8 cellular contexts compared by ENCODE assay signal in genomic region chr6:6008648-6009421, GRCh38. TPM values are rescaled to one million over a fixed set of nuclear protein-coding genes. Genes with fewer than 3 reads are reported as not detected.
DNase-seq lines count a peak whose midpoint lies in the region; ATAC-seq, FAIRE-seq and TF ChIP-seq lines count a peak whose summit lies in the region.

No MANE protein-coding gene starts in this region.

- POLR2A ChIA-PET in A549 (lab: Yijun Ruan, JAX), result interaction anchor here (1.6 kb wide), 1 partner anchor 117 kb away, joined by 3 read pairs; no protein-coding TSS in a partner anchor
- POLR2A ChIA-PET in WTC11 (lab: Charles Lee), result no interaction called here

- TF ChIP-seq EP300 in A549 (IDR thresholded peaks at IDR 0.05), result no peak
- peak; percentile 75 to 84 for TF ChIP-seq EP300 in tibial nerve (IDR thresholded peaks at IDR 0.05)

- H3K4me1 ChIP-seq in A549 (peaks cover 6% of the 10 kb centered on the region; the same call in 1 of the 3 replicates), esophagus (ENCODE audit: control insufficient read depth in 2 of 2, insufficient read depth in 2 of 2, low read length in 1 of 2) (peaks cover 11 to 12% of the 10 kb centered on the region in 2 donors), tibial nerve (peaks cover 0 to 39% (median 13%) of the 10 kb centered on the region in 4 donors)

- H3K4me1 Mint-ChIP-seq in WTC11 (peaks cover 35% of the 10 kb centered on the region), naive B cell (peaks cover 36 to 42% (median 38%) of the 10 kb centered on the region in 3 donors)

- TF ChIP-seq POLR2A in A549 (IDR thresholded peaks at IDR 0.05; ENCODE audit: low read length) (no peak), tibial nerve (IDR thresholded peaks at IDR 0.05) (peak; percentile 26 to 74)

- H3K27me3 ChIP-seq in esophagus (ENCODE audit: control insufficient read depth in 1 of 2, insufficient read depth in 2 of 2, low read length in 2 of 2) (peaks cover 5 to 34% of the 10 kb centered on the region in 2 donors), tibial nerve (peaks cover 3 to 51% of the 10 kb centered on the region in 2 donors)

- no peak for FAIRE-seq in A549 (lab: Jason Lieb, UNC)

- CTCF ChIA-PET in A549 (lab: Yijun Ruan, JAX), result no interaction called here
- CTCF ChIA-PET in WTC11 (lab: Charles Lee), result interaction anchor here (0.6 to 2.6 kb wide), 6 partner anchors 9 to 1090 kb away, joined by 4 to 18 read pairs (median 4); no protein-coding TSS in a partner anchor

- H3K27ac ChIP-seq in A549 (peak overlapping the region in 1 of 2 experiments; percentile 59; a peak in 2 of 6 replicates), esophagus (ENCODE audit: low read depth in 2 of 2, low read length in 1 of 2) (no peak overlapping the region), tibial nerve (peak overlapping the region; percentile 65 to 95 (median 94))

- H3K9me3 Mint-ChIP-seq in WTC11, result no peaks in the 10 kb centered on the region
- peaks cover 7 to 28% (median 19%) of the 10 kb centered on the region in 7 donors for H3K9me3 Mint-ChIP-seq in naive B cell

- H3K36me3 Mint-ChIP-seq in WTC11 (no peaks in the 10 kb centered on the region), naive B cell (peaks cover 8 to 37% of the 10 kb centered on the region in 2 donors)

- H3K4me3 Mint-ChIP-seq in WTC11 (peak overlapping the region; percentile 78), naive B cell (peak overlapping the region; percentile 49 to 88 (median 80))

- TF ChIP-seq CTCF in A549 (IDR thresholded peaks at IDR 0.05) (no peak), GM13976 (IDR thresholded peaks at IDR 0.05; ENCODE audit: borderline replicate concordance, control extremely low read depth, extremely low read depth, insufficient read depth, missing control alignments) (no peak), WTC11 (IDR thresholded peaks at IDR 0.05) (no peak), tibial nerve (IDR thresholded peaks at IDR 0.05) (no peak)

- no peaks in the 10 kb centered on the region for H3K9me3 ChIP-seq in A549
- H3K9me3 ChIP-seq in esophagus (ENCODE audit: control insufficient read depth in 2 of 2, insufficient read depth in 1 of 2, low read depth in 1 of 2, low read length in 1 of 2), result peaks cover 0 to 6% of the 10 kb centered on the region in 2 donors
- no peaks in the 10 kb centered on the region for H3K9me3 ChIP-seq in tibial nerve

- H3K27me3 Mint-ChIP-seq in WTC11 (ENCODE audit: low read depth) (peaks cover 72% of the 10 kb centered on the region), naive B cell (peaks cover 49 to 76% (median 72%) of the 10 kb centered on the region in 3 donors)

- H3K4me2 ChIP-seq in A549, result peak overlapping the region; percentile 94

- H3K4me3 ChIP-seq in A549 (peak overlapping the region; percentile 60), esophagus (ENCODE audit: low read depth in 1 of 2, low read length in 2 of 2) (peak overlapping the region; percentile 30 to 35), tibial nerve (peak overlapping the region; percentile 45 to 65 (median 62))

- H3K36me3 ChIP-seq in esophagus (ENCODE audit: control insufficient read depth in 2 of 2, insufficient read depth in 2 of 2, low read length in 1 of 2) (no peaks in the 10 kb centered on the region), tibial nerve (no peaks in the 10 kb centered on the region)

- no peak for TF ChIP-seq RAD21 in A549 (conservative IDR thresholded peaks at IDR 0.05 in 1 of 2, IDR thresholded peaks at IDR 0.05 in 1 of 2)

- H3K27ac Mint-ChIP-seq in WTC11 (no peak overlapping the region), naive B cell (peak overlapping the region in 2 of 6 donors; percentile 60 to 66)

- ATAC-seq in A549, result peak; percentile 83 to 87
- peak; percentile 43 for ATAC-seq in HG02884 (IDR thresholded peaks at IDR 0.05; ENCODE audit: unreplicated experiment)
- peak; percentile 68 for ATAC-seq in WTC11
- ATAC-seq in naive B cell (ENCODE audit: low read depth in 2 of 2), result peak; percentile 51 to 68

- 18% methylated on average over 36 of the region's 62 CpGs for WGBS in A549 (ENCODE audit: missing lambda C conversion rate)
- WGBS in esophagus, 2 donors, result 2 to 3% methylated on average over 48 to 62 of the region's 62 CpGs
- 1% methylated on average over 52 to 53 of the region's 62 CpGs for WGBS in tibial nerve, 2 donors

- in situ Hi-C loops in GM13976 (cut with MboI; ENCODE audit: low sequenced_read_pairs, unreplicated experiment), result no loop called here

- DNase-seq in A549 (ENCODE audit: low read depth in 1 of 2, low spot score in 1 of 2), result peak; percentile 38 to 68
- DNase-seq in GM13976 (ENCODE audit: low spot score), result peak; percentile 92
- DNase-seq in NCI-H2081 (lab: John Stamatoyannopoulos, UW), result peak; percentile 94 to 96
- DNase-seq in WTC11 (ENCODE audit: low spot score), result peak; percentile 83
- DNase-seq in naive B cell, result peak; percentile 27
- DNase-seq in tibial nerve (ENCODE audit: low spot score in 2 of 2), result peak; percentile 68 to 75

TF ChIP-seq in A549, 52 proteins besides CTCF, POLR2A, EP300 and RAD21 (continues in another document):
- TF ChIP-seq NPAS2 (CRISPR knock-in tag; IDR thresholded peaks at IDR 0.05; ENCODE audit: borderline replicate concordance), result no peak
- TF ChIP-seq E2F6 (IDR thresholded peaks at IDR 0.05; ENCODE audit: borderline replicate concordance, low read depth), result no peak
- TF ChIP-seq HOXB5 (CRISPR knock-in tag; IDR thresholded peaks at IDR 0.05), result no peak
- TF ChIP-seq FOSL2 (IDR thresholded peaks at IDR 0.05), result no peak
- TF ChIP-seq FOSL2 (CRISPR knock-in tag; IDR thresholded peaks at IDR 0.05), result no peak
- TF ChIP-seq SREBF2 (IDR thresholded peaks at IDR 0.05), result no peak
- TF ChIP-seq CBX8 (IDR thresholded peaks at IDR 0.05), result no peak
- TF ChIP-seq ZC3H11A (IDR thresholded peaks at IDR 0.05), result no peak
- TF ChIP-seq HOXA7 (CRISPR knock-in tag; IDR thresholded peaks at IDR 0.05), result no peak
- no peak for TF ChIP-seq JUNB (IDR thresholded peaks at IDR 0.05)
- TF ChIP-seq HOXB13 (CRISPR knock-in tag; IDR thresholded peaks at IDR 0.05; ENCODE audit: low read depth), result no peak
- TF ChIP-seq USF2 (IDR thresholded peaks at IDR 0.05), result no peak
- TF ChIP-seq PHF8 (IDR thresholded peaks at IDR 0.05; ENCODE audit: borderline replicate concordance, low read depth), result no peak

TF ChIP-seq in WTC11, 78 proteins besides CTCF, POLR2A, EP300 and RAD21:
- TF ChIP-seq NFYB (CRISPR knock-in tag; conservative IDR thresholded peaks at IDR 0.05; ENCODE audit: low read depth), result 0 out of 2 replicates have a peak, but pooled peaks have one; percentile 22
- no peak for TF ChIP-seq HMGXB4 (CRISPR knock-in tag; IDR thresholded peaks at IDR 0.05)
- no peak for TF ChIP-seq ZNF532 (CRISPR knock-in tag; IDR thresholded peaks at IDR 0.05; ENCODE audit: borderline replicate concordance)
- no peak for TF ChIP-seq FOXK1 (CRISPR knock-in tag; IDR thresholded peaks at IDR 0.05)

RNA-seq across cellular contexts. Expression of gene NRN1, which starts 2.1 kb away (rescaled TPM):
- polyA plus RNA-seq in A549 (2011; rRNA removed), result 0.24 and 0.39 TPM in 2 replicates
- 0.12 and 0.19 TPM in 2 replicates for polyA plus RNA-seq in A549 (2012; cell fraction: cytosol; rRNA removed)
- 0.20 and 0.22 TPM in 2 replicates for polyA plus RNA-seq in A549 (2012; cell fraction: nucleus; rRNA removed)
- polyA plus RNA-seq in A549 (2017; fragmentation: RNase III; extraction: RNeasy Plus Mini Kit Qiagen cat#74134 plus additional on column Dnase treatment), result 0.35 to 0.50 TPM (median 0.38 TPM) in 3 replicates
- polyA minus RNA-seq in A549 (2011; rRNA and poly(A)+ RNA removed), result 0.15 TPM in 1 of 2 replicates, not detected in the other
- 0.21 to 0.66 TPM (median 0.50 TPM) in 3 replicates for total RNA-seq in WTC11 (2021)
- polyA plus RNA-seq in esophagus, result 1 to 10 TPM; 2.5 to 3.3 TPM
- not detected for polyA plus RNA-seq in naive B cell (ENCODE audit: low read depth in 6 of 6)
- 10 to 100 TPM; 39.0 to 69.0 (median 54.0) TPM for total RNA-seq in tibial nerve

Comparison
In these comparisons a context has a peak if more than half of its experiments do, and no peak if none do; other contexts are left out.
1. DNase-seq: peak in every context shown above with its lines; median percentile 95 in NCI-H2081; 92 in GM13976; 83 in WTC11; 72 in tibial nerve; 53 in A549; 27 in naive B cell.
2. H3K27ac ChIP-seq: peak in tibial nerve (4 of 4); none in esophagus (0 of 2).
3. Peak in every context shown above with its lines, with median percentiles within 50 percentile points of each other: ATAC-seq and H3K4me3 ChIP-seq.